8 cellular contexts compared by ENCODE assay signal in genomic region chr12:53320352-53321195, GRCh38. TPM values are rescaled to one million over a fixed set of nuclear protein-coding genes. Genes with fewer than 3 reads are reported as not detected.
DNase-seq lines count a peak whose midpoint lies in the region; ATAC-seq and TF ChIP-seq lines count a peak whose summit lies in the region.

No MANE protein-coding gene starts in this region.

- H3K27me3 Mint-ChIP-seq in endodermal cell (ENCODE audit: insufficient read depth) (peaks cover 20% of the 10 kb centered on the region), neural progenitor cell (ENCODE audit: insufficient read depth, low read depth) (no peaks in the 10 kb centered on the region)

- peak overlapping the region; percentile 86 for H3K4me3 ChIP-seq in OCI-LY3 (ENCODE audit: low read length)
- peak overlapping the region; percentile 94 for H3K4me3 ChIP-seq in endodermal cell (ENCODE audit: low read length)
- peak overlapping the region; percentile 85 for H3K4me3 ChIP-seq in neural progenitor cell

- H3K9me3 Mint-ChIP-seq in endodermal cell (no peaks in the 10 kb centered on the region), neural progenitor cell (no peaks in the 10 kb centered on the region)

- H3K79me2 ChIP-seq in OCI-LY3 (ENCODE audit: low read length) = peaks cover 7% of the 10 kb centered on the region
- H3K79me2 ChIP-seq in neural progenitor cell (ENCODE audit: low read depth) = peaks cover 12% of the 10 kb centered on the region

- H3K4me3 Mint-ChIP-seq in endodermal cell = peak overlapping the region; percentile 77
- H3K4me3 Mint-ChIP-seq in neural progenitor cell = peak overlapping the region; percentile 96

- H3K36me3 Mint-ChIP-seq in endodermal cell (ENCODE audit: low read depth) (peaks cover 22% of the 10 kb centered on the region), neural progenitor cell (peaks cover 11% of the 10 kb centered on the region)

- H3K27ac ChIP-seq in C4-2B (peak overlapping the region; percentile 86), OCI-LY3 (ENCODE audit: low read length) (peak overlapping the region; percentile 84; the same call in 1 of the 2 replicates), endodermal cell (ENCODE audit: low read depth, low read length) (no peak overlapping the region), neural progenitor cell (no peak overlapping the region)

- peaks cover 18% of the 10 kb centered on the region for H3K4me1 Mint-ChIP-seq in endodermal cell
- peaks cover 29% of the 10 kb centered on the region for H3K4me1 Mint-ChIP-seq in neural progenitor cell

- DNase-seq in endodermal cell = no peak
- no peak for DNase-seq in neural progenitor cell (ENCODE audit: low spot score)
- no peak for DNase-seq in head of caudate nucleus
- DNase-seq in NCI-H82 (lab: John Stamatoyannopoulos, UW) = no peak
- no peak for DNase-seq in stimulated activated CD4-positive, alpha-beta T cell treated with anti-CD3 and anti-CD28 coated beads, Interleukin-2, amount 100 ng/mL, for 48 hours

- H3K4me1 ChIP-seq in OCI-LY3 (ENCODE audit: low read length) (peaks cover 16% of the 10 kb centered on the region), endodermal cell (ENCODE audit: control insufficient read depth, insufficient read depth, low read length) (peaks cover 10% of the 10 kb centered on the region), neural progenitor cell (peaks cover 6% of the 10 kb centered on the region)

- peaks cover 28% of the 10 kb centered on the region for H3F3A ChIP-seq in neural progenitor cell (ENCODE audit: low read depth)

- H3K27me3 ChIP-seq in OCI-LY3 (ENCODE audit: low read depth, low read length) = no peaks in the 10 kb centered on the region
- no peaks in the 10 kb centered on the region for H3K27me3 ChIP-seq in endodermal cell (ENCODE audit: control insufficient read depth, insufficient read depth, low read length, poor library complexity, severe bottlenecking)
- peaks cover 23% of the 10 kb centered on the region for H3K27me3 ChIP-seq in neural progenitor cell

- H2AFZ ChIP-seq in OCI-LY3 (ENCODE audit: low read depth, low read length) (no peak overlapping the region), neural progenitor cell (replicated peaks) (peak overlapping the region; percentile 85)

- peak overlapping the region; percentile 87 for H3K9ac ChIP-seq in OCI-LY3 (ENCODE audit: low read length)
- H3K9ac ChIP-seq in endodermal cell (ENCODE audit: extremely low read depth, low read length, poor library complexity, severe bottlenecking) = peak overlapping the region; percentile 76
- peak overlapping the region; percentile 1 for H3K9ac ChIP-seq in neural progenitor cell

- H3K4me2 ChIP-seq in OCI-LY3 (ENCODE audit: low read length) (peak overlapping the region; percentile 89), neural progenitor cell (peak overlapping the region; percentile 77)

- 60 to 69% methylated on average over 6 to 10 of the region's 10 CpGs for WGBS in endodermal cell (ENCODE audit: insufficient coverage in 1 of 2, insufficient read length in 1 of 2), 2 experiments

- intact Hi-C loops in head of caudate nucleus (cut with DNase I) = loop anchor here (10.0 kb wide), 1 partner anchor 106 kb away; no protein-coding TSS in a partner anchor

- TF ChIP-seq CTCF in C4-2B (conservative IDR thresholded peaks at IDR 0.05) = no peak
- TF ChIP-seq CTCF in OCI-LY3 (IDR thresholded peaks at IDR 0.05; ENCODE audit: low read depth, low read length) = no peak
- no peak for TF ChIP-seq CTCF in endodermal cell (conservative IDR thresholded peaks at IDR 0.05)
- no peak for TF ChIP-seq CTCF in neural progenitor cell (IDR thresholded peaks at IDR 0.05)

- ATAC-seq in GM18861 (IDR thresholded peaks at IDR 0.05; ENCODE audit: unreplicated experiment) = no peak

- no peaks in the 10 kb centered on the region for H3K9me3 ChIP-seq in OCI-LY3 (ENCODE audit: insufficient read depth, low read length)
- no peaks in the 10 kb centered on the region for H3K9me3 ChIP-seq in endodermal cell (ENCODE audit: control insufficient read depth, low read length)
- no peaks in the 10 kb centered on the region for H3K9me3 ChIP-seq in neural progenitor cell (ENCODE audit: low read depth)

- peaks cover 10% of the 10 kb centered on the region for H3K36me3 ChIP-seq in OCI-LY3 (replicated peaks; ENCODE audit: low read depth, low read length)
- peaks cover 24% of the 10 kb centered on the region for H3K36me3 ChIP-seq in endodermal cell (ENCODE audit: control insufficient read depth, insufficient read depth, low read length)
- no peaks in the 10 kb centered on the region for H3K36me3 ChIP-seq in neural progenitor cell

- H4K20me1 ChIP-seq in OCI-LY3 (ENCODE audit: insufficient read depth, low read length) (no peaks in the 10 kb centered on the region), neural progenitor cell (ENCODE audit: low read depth) (no peaks in the 10 kb centered on the region)

- peak overlapping the region; percentile 99 for H3K27ac Mint-ChIP-seq in endodermal cell
- peak overlapping the region; percentile 98 for H3K27ac Mint-ChIP-seq in neural progenitor cell

RNA-seq across cellular contexts. Expression of gene AAAS, which starts 0.8 kb away (rescaled TPM):
- total RNA-seq in endodermal cell = 10 to 100 TPM; 69.4 to 82.4 TPM
- polyA plus RNA-seq in endodermal cell (2013, experiment 1 of 2) = 80.9 TPM
- 70.6 TPM for polyA plus RNA-seq in endodermal cell (2013, experiment 2 of 2)
- total RNA-seq in neural progenitor cell (ENCODE audit: low replicate concordance) = 51.0 and 105 TPM in 2 replicates

RNA-seq across cellular contexts. Expression of gene SP7, which starts 15.6 kb away (rescaled TPM):
- not detected for total RNA-seq in endodermal cell
- 0.25 TPM for polyA plus RNA-seq in endodermal cell (2013, experiment 1 of 2)
- polyA plus RNA-seq in endodermal cell (2013, experiment 2 of 2) = 0.33 TPM
- 0.74 and 0.90 TPM in 2 replicates for total RNA-seq in neural progenitor cell (ENCODE audit: low replicate concordance)

RNA-seq across cellular contexts. Expression of gene MYG1, which starts 21.1 kb away (rescaled TPM):
- total RNA-seq in endodermal cell (10 to 100 TPM; 55.3 to 74.2 TPM), neural progenitor cell (ENCODE audit: low replicate concordance) (48.8 and 55.7 TPM in 2 replicates)
- polyA plus RNA-seq in endodermal cell (2013, experiment 1 of 2) = 56.7 TPM
- polyA plus RNA-seq in endodermal cell (2013, experiment 2 of 2) = 53.0 TPM

RNA-seq across cellular contexts. Expression of gene PFDN5, which starts 25.2 kb away (rescaled TPM):
- total RNA-seq in endodermal cell = 100 to 1,000 TPM; 322 to 403 TPM
- polyA plus RNA-seq in endodermal cell (2013, experiment 1 of 2) = 489 TPM
- polyA plus RNA-seq in endodermal cell (2013, experiment 2 of 2) = 482 TPM
- total RNA-seq in neural progenitor cell (ENCODE audit: low replicate concordance) = 425 and 443 TPM in 2 replicates

RNA-seq across cellular contexts. Expression of gene ESPL1, which starts 52.5 kb away (rescaled TPM):
- total RNA-seq in endodermal cell (10 to 100 TPM; 33.3 to 50.7 TPM), neural progenitor cell (ENCODE audit: low replicate concordance) (34.3 and 54.0 TPM in 2 replicates)
- 33.8 TPM for polyA plus RNA-seq in endodermal cell (2013, experiment 1 of 2)
- 34.2 TPM for polyA plus RNA-seq in endodermal cell (2013, experiment 2 of 2)

Comparison
In these comparisons a context has a peak if more than half of its experiments do, and no peak if none do; other contexts are left out.
1. H3K27ac ChIP-seq: peak in C4-2B (single experiment) and OCI-LY3 (single experiment); none in endodermal cell (single experiment) and neural progenitor cell (single experiment).
2. H3K9ac ChIP-seq: peak in every context shown above with its lines; median percentile 87 in OCI-LY3; 76 in endodermal cell; 1 in neural progenitor cell.
3. Peak in every context shown above with its lines, with median percentiles within 50 percentile points of each other: H3K4me3 ChIP-seq.